ENCODE assay signal across 15 cellular contexts in genomic region chr11:82988936-82989627, GRCh38.
A peak's percentile ranks its signal among the peaks of the same experiment; 100 is the strongest.
DNase-seq lines count a peak whose midpoint lies in the region; ATAC-seq and TF ChIP-seq lines count a peak whose summit lies in the region.
"Had no signal": no experiment of that assay in that cellular context is flagged by ENCODE, and none has a peak within 500 bp of the region (broad histone marks: within the 10 kb centered on the region; RNA-seq: fewer than 3 reads in every experiment).

No MANE protein-coding gene starts in this region.

- H3K9me3 ChIP-seq in prostate gland = no peaks in the 10 kb centered on the region
- no peaks in the 10 kb centered on the region for H3K9me3 ChIP-seq in upper lobe of left lung
- H3K9me3 ChIP-seq: left lung, SK-N-SH, vagina had no signal

- no peak for TF ChIP-seq EP300 in upper lobe of left lung (IDR thresholded peaks at IDR 0.05)

- H3K27ac ChIP-seq in prostate gland = no peak overlapping the region
- no peak overlapping the region for H3K27ac ChIP-seq in upper lobe of left lung
- H3K27ac ChIP-seq: left lung, vagina had no signal

- TF ChIP-seq POLR2A in prostate gland (IDR thresholded peaks at IDR 0.05) (no peak), upper lobe of left lung (IDR thresholded peaks at IDR 0.05) (no peak)

- H3K27me3 ChIP-seq in prostate gland (replicated peaks; ENCODE audit: insufficient read depth) = no peaks in the 10 kb centered on the region
- no peaks in the 10 kb centered on the region for H3K27me3 ChIP-seq in upper lobe of left lung
- H3K27me3 ChIP-seq: left lung, vagina had no signal

- H3K36me3 ChIP-seq in prostate gland (no peaks in the 10 kb centered on the region), upper lobe of left lung (peaks cover 0 to 17% (median 0%) of the 10 kb centered on the region in 4 donors)
- H3K36me3 ChIP-seq: left lung, vagina had no signal

- H3K4me1 ChIP-seq in prostate gland (replicated peaks) = no peaks in the 10 kb centered on the region
- peaks cover 0 to 7% (median 3%) of the 10 kb centered on the region in 4 donors for H3K4me1 ChIP-seq in upper lobe of left lung
- H3K4me1 ChIP-seq: left lung had no signal

- no peak for ATAC-seq in upper lobe of left lung (ENCODE audit: low FRiP score in 2 of 2)
- ATAC-seq in GM18511 (IDR thresholded peaks at IDR 0.05; ENCODE audit: unreplicated experiment) = no peak
- ATAC-seq: left lung had no signal

- H3K4me3 ChIP-seq in prostate gland (no peak overlapping the region), upper lobe of left lung (no peak overlapping the region)
- H3K4me3 ChIP-seq: left lung, vagina had no signal

- intact Hi-C loops in prostate gland (cut with DNase I) = loop anchor here (10.0 kb wide), 1 partner anchor 76 kb away; no protein-coding TSS in a partner anchor

- no peak for TF ChIP-seq CTCF in prostate gland (IDR thresholded peaks at IDR 0.05)
- no peak for TF ChIP-seq CTCF in upper lobe of left lung (IDR thresholded peaks at IDR 0.05)

- 64% methylated on average over 7 of the region's 7 CpGs for WGBS in prostate gland
- WGBS in upper lobe of left lung, 2 donors = 69 to 75% methylated on average over 5 to 7 of the region's 7 CpGs

- peak; percentile 96 for DNase-seq in Ammon's horn (ENCODE audit: low spot score)
- DNase-seq in NCI-H2081 treated with DMSO at 0.1 percent for 48 hours (lab: John Stamatoyannopoulos, UW) = peak; percentile 18
- DNase-seq in anterior cingulate cortex (lab: John Stamatoyannopoulos, UW) = peak in 47 of 58 donors; percentile 8 to 92 (median 61)
- peak; percentile 69 for DNase-seq in middle frontal gyrus (ENCODE audit: extremely low spot score, low spot score)
- DNase-seq in prostate gland (ENCODE audit: low spot score) = no peak
- DNase-seq in NCI-H187 treated with DMSO at 0.1 percent for 48 hours (lab: John Stamatoyannopoulos, UW) = no peak
- no peak for DNase-seq in upper lobe of left lung
- DNase-seq: activated CD4-positive, CD25-positive, alpha-beta regulatory T cell; activated T-cell treated with anti-CD3 and anti-CD28 coated beads, Interleukin-2, amount 50 U/mL, for 24 hours; DMS79 treated with DMSO at 0.1 percent for 48 hours; effector memory CD4-positive, alpha-beta T cell; left lung; SK-N-SH had no signal

Comparison
In these comparisons a context has a peak if more than half of its experiments do, and no peak if none do; other contexts are left out.
1. DNase-seq: peak in Ammon's horn (single experiment), NCI-H2081 treated with DMSO at 0.1 percent for 48 hours (single experiment), anterior cingulate cortex (47 of 58) and middle frontal gyrus (single experiment); none in prostate gland (single experiment), NCI-H187 treated with DMSO at 0.1 percent for 48 hours (single experiment) and upper lobe of left lung (0 of 2).